ENCODE assay signal across 1 cellular context in the genomic region with DNA sequence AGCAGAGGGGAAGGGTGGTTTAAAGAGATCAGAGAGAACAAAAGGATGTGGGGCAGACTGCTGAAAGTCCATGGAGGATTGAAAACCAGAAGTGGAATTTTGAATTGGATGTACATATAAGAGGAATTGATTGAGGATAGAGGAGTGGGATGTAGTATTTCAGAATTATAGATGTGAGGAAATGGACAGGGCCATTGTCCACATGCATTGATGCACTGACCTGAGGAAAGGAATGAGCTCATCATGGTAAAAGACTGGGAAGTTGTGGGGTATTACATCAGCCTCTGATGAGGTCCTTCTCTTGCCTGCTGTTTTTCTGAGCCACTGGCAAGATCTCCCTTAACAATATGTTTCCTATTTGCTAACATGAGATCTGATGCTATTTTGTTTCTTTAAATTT.
TF ChIP-seq lines count a peak whose summit lies in the region.

No MANE protein-coding gene starts in this region.

TF ChIP-seq in HEK293, 187 proteins besides CTCF, POLR2A, EP300 and RAD21 (continued from another document):
- TF ChIP-seq, protein P1, sequence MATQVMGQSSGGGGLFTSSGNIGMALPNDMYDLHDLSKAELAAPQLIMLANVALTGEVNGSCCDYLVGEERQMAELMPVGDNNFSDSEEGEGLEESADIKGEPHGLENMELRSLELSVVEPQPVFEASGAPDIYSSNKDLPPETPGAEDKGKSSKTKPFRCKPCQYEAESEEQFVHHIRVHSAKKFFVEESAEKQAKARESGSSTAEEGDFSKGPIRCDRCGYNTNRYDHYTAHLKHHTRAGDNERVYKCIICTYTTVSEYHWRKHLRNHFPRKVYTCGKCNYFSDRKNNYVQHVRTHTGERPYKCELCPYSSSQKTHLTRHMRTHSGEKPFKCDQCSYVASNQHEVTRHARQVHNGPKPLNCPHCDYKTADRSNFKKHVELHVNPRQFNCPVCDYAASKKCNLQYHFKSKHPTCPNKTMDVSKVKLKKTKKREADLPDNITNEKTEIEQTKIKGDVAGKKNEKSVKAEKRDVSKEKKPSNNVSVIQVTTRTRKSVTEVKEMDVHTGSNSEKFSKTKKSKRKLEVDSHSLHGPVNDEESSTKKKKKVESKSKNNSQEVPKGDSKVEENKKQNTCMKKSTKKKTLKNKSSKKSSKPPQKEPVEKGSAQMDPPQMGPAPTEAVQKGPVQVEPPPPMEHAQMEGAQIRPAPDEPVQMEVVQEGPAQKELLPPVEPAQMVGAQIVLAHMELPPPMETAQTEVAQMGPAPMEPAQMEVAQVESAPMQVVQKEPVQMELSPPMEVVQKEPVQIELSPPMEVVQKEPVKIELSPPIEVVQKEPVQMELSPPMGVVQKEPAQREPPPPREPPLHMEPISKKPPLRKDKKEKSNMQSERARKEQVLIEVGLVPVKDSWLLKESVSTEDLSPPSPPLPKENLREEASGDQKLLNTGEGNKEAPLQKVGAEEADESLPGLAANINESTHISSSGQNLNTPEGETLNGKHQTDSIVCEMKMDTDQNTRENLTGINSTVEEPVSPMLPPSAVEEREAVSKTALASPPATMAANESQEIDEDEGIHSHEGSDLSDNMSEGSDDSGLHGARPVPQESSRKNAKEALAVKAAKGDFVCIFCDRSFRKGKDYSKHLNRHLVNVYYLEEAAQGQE (tag by site-specific recombination; IDR thresholded peaks at IDR 0.05), result peak; percentile 13; the same call in 1 of the 2 replicates
- no peak for TF ChIP-seq OVOL3 (tag by site-specific recombination; IDR thresholded peaks at IDR 0.05)
- 0 out of 2 replicates have a peak, but pooled peaks have one; percentile 22 for TF ChIP-seq ZNF184 (tag by site-specific recombination; IDR thresholded peaks at IDR 0.05)
- TF ChIP-seq ZBTB17 (tag by site-specific recombination; IDR thresholded peaks at IDR 0.05), result peak; percentile 53; the same call in 1 of the 2 replicates
- TF ChIP-seq ZNF335 (tag by site-specific recombination; conservative IDR thresholded peaks at IDR 0.05), result peak; percentile 38; the same call in 1 of the 2 replicates
- no peak for TF ChIP-seq ZNF202 (tag by site-specific recombination; IDR thresholded peaks at IDR 0.05; ENCODE audit: borderline replicate concordance)
